Comparison of ENCODE assay signal across 1 cellular context in genomic region chr5:96288845-96289185, GRCh38.
TF ChIP-seq lines count a peak whose summit lies in the region.

No MANE protein-coding gene starts in this region.

TF ChIP-seq in HepG2, 621 proteins besides CTCF, POLR2A, EP300 and RAD21 (continued from another document):
- TF ChIP-seq SIN3B (IDR thresholded peaks at IDR 0.05; ENCODE audit: low read length) (no peak), IKZF5 (CRISPR knock-in tag; IDR thresholded peaks at IDR 0.05) (no peak), ZNF773 (CRISPR knock-in tag; IDR thresholded peaks at IDR 0.05; ENCODE audit: borderline replicate concordance) (no peak), UBTF (CRISPR knock-in tag; IDR thresholded peaks at IDR 0.05) (no peak), RFX1 (IDR thresholded peaks at IDR 0.05) (no peak), NR0B2 (CRISPR knock-in tag; IDR thresholded peaks at IDR 0.05) (no peak), ZSCAN29 (CRISPR knock-in tag; conservative IDR thresholded peaks at IDR 0.05) (no peak), ZNF557 (CRISPR knock-in tag; IDR thresholded peaks at IDR 0.05) (no peak), PRDM4 (CRISPR knock-in tag; IDR thresholded peaks at IDR 0.05; ENCODE audit: borderline replicate concordance) (no peak), ZBTB1 (CRISPR knock-in tag; IDR thresholded peaks at IDR 0.05; ENCODE audit: borderline replicate concordance) (no peak), RARA (CRISPR knock-in tag; IDR thresholded peaks at IDR 0.05) (0 out of 2 replicates have a peak, but pooled peaks have one; percentile 22), KLF11 (CRISPR knock-in tag; IDR thresholded peaks at IDR 0.05) (no peak), BHLHE40 (IDR thresholded peaks at IDR 0.05; ENCODE audit: low read length) (peak; percentile 43; the same call in 1 of the 2 replicates), SALL1 (CRISPR knock-in tag; IDR thresholded peaks at IDR 0.05) (0 out of 2 replicates have a peak, but pooled peaks have one; percentile 17), CCAR2 (optimal IDR thresholded peaks at IDR 0.05; ENCODE audit: low read depth, low read length) (no peak), ZBTB25 (CRISPR knock-in tag; IDR thresholded peaks at IDR 0.05) (0 out of 2 replicates have a peak, but pooled peaks have one; percentile 71), MEIS1 (CRISPR knock-in tag; IDR thresholded peaks at IDR 0.05; ENCODE audit: borderline replicate concordance) (no peak), TARDBP (CRISPR knock-in tag; IDR thresholded peaks at IDR 0.05) (peak; percentile 38; the same call in 1 of the 2 replicates)
